ENCODE assay signal across 21 cellular contexts in the genomic region with DNA sequence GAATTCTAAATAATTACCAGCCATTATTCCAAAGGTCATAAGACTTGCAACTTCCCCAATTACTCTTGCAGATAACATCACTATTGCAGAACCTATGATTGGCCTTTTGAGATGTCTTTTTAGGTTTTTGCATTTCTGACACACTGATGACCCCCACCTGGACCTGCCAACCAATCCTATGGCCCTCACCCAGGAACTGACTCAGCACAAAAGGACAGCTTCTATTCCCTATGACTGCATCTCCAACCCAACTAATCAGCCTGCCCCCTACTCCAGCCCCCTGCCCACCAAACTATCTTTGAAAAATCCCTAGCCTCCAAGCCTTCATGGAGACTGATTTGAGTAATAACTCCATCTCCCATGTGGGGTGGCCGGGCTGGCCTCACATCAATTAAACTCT.
"Had no signal": no experiment of that assay in that cellular context is flagged by ENCODE, and none has a peak within 500 bp of the region (broad histone marks: within the 10 kb centered on the region; RNA-seq: fewer than 3 reads in every experiment).

No MANE protein-coding gene starts in this region.

- H3K27ac ChIP-seq: parathyroid adenoma, thoracic aorta had no signal

- H3K4me3 ChIP-seq: smooth muscle cell, thoracic aorta, upper lobe of left lung had no signal

- H3K4me3 Mint-ChIP-seq: activated CD8-positive, alpha-beta T cell treated with anti-CD3 and anti-CD28 coated beads, Interleukin-2, amount 10 ng/mL, durations not matched to agents 7 days and 5 days; activated T-helper 1 cell treated with anti-CD3 and anti-CD28 coated beads, Interleukin-12 subunit alpha, Interleukin-12 subunit beta, Interleukin-2, Interleukin-4 antibody, amounts not matched to agents 30 ng/mL and 10 ng/mL and 1 ng/mL, durations not matched to agents 14 hours and 24 hours and 36 hours; natural killer cell had no signal

- DNase-seq: activated CD4-positive, alpha-beta T cell treated with anti-CD3 and anti-CD28 coated beads for 1 hour; activated CD4-positive, alpha-beta T cell treated with anti-CD3 and anti-CD28 coated beads, Interleukin-2, amount 50 U/mL, for 1 hour; activated CD8-positive, alpha-beta T cell treated with anti-CD3 and anti-CD28 coated beads, Interleukin-2, amount 10 ng/mL, durations not matched to agents 7 days and 5 days; activated gamma-delta T cell; central memory CD4-positive, alpha-beta T cell; effector memory CD4-positive, alpha-beta T cell; foreskin melanocyte; kidney glomerular epithelial cell; left ventricle myocardium superior; mammary epithelial cell; midbrain; natural killer cell; stimulated activated CD4-positive, alpha-beta T cell treated with anti-CD3 and anti-CD28 coated beads, Interleukin-4, amount 100 ng/mL, for 1 hour; stimulated activated naive CD4-positive, alpha-beta T cell treated with Interleukin-2 at 50 U/mL for 16 hours; T-helper 9 cell had no signal

- H3K27me3 ChIP-seq: upper lobe of left lung had no signal

- H3K9me3 ChIP-seq: thoracic aorta, upper lobe of left lung had no signal

- H3K9me3 Mint-ChIP-seq: activated naive CD4-positive, alpha-beta T cell treated with anti-CD3 and anti-CD28 coated beads, Interleukin-2, amount 50 U/mL, for 72 hours; activated T-helper 1 cell treated with anti-CD3 and anti-CD28 coated beads, Interleukin-12 subunit alpha, Interleukin-12 subunit beta, Interleukin-2, Interleukin-4 antibody, amounts not matched to agents 30 ng/mL and 10 ng/mL and 1 ng/mL, durations not matched to agents 14 hours and 24 hours and 36 hours; natural killer cell had no signal

- H3K79me2 ChIP-seq: parathyroid adenoma had no signal

- H3K36me3 Mint-ChIP-seq: activated naive CD4-positive, alpha-beta T cell treated with anti-CD3 and anti-CD28 coated beads, Interleukin-2, amount 50 U/mL, for 72 hours; natural killer cell had no signal

- H3K36me3 ChIP-seq: thoracic aorta, upper lobe of left lung had no signal

- H3K27ac Mint-ChIP-seq: activated CD8-positive, alpha-beta T cell treated with anti-CD3 and anti-CD28 coated beads, Interleukin-2, amount 10 ng/mL, durations not matched to agents 7 days and 5 days; activated T-helper 1 cell treated with anti-CD3 and anti-CD28 coated beads, Interleukin-12 subunit alpha, Interleukin-12 subunit beta, Interleukin-2, Interleukin-4 antibody, amounts not matched to agents 30 ng/mL and 10 ng/mL and 1 ng/mL, durations not matched to agents 14 hours and 24 hours and 36 hours; natural killer cell had no signal

- H2AFZ ChIP-seq: parathyroid adenoma had no signal

- H3K4me2 ChIP-seq: smooth muscle cell had no signal

- H3K9ac ChIP-seq: parathyroid adenoma had no signal
